8 cellular contexts compared by ENCODE assay signal in genomic region chr11:8839957-8840945, GRCh38.
DNase-seq lines count a peak whose midpoint lies in the region; TF ChIP-seq lines count a peak whose summit lies in the region.

No MANE protein-coding gene starts in this region.

- DNase-seq in GM10248 (ENCODE audit: extremely low spot score) (peak; percentile 39), NCI-H526 (lab: John Stamatoyannopoulos, UW) (peak; percentile 87 to 94), head of caudate nucleus (peak in 37 of 42 donors; percentile 10 to 78 (median 57)), renal cortical epithelial cell (ENCODE audit: low read depth) (peak; percentile 45), HUDEP-2 (lab: John Stamatoyannopoulos, UW; ENCODE audit: unreplicated experiment in 76 of 76) (no peak), DMS79 treated with DMSO at 0.1 percent for 48 hours (lab: John Stamatoyannopoulos, UW) (no peak), COR-L47 (lab: John Stamatoyannopoulos, UW) (no peak)
- DNase-seq in activated CD4-positive, CD25-positive, alpha-beta regulatory T cell (lab: John Stamatoyannopoulos, UW) = no peak

- intact Hi-C loops in head of caudate nucleus (cut with DNase I) = no loop called here

- CTCF ChIA-PET in GM10248 (lab: Yijun Ruan, JAX) = interaction anchor here (0.7 to 2.3 kb wide), 3 partner anchors 14 to 30 kb away, joined by 3 to 7 read pairs (median 4); a partner anchor contains a TSS

- no peak for TF ChIP-seq CTCF in GM10248 (IDR thresholded peaks at IDR 0.05; ENCODE audit: control extremely low read depth, extremely low read depth, low read depth, missing control alignments)

- POLR2A ChIA-PET in GM10248 (lab: Yijun Ruan, JAX) = interaction anchor here (0.5 kb wide), 1 partner anchor 119 kb away, joined by 4 read pairs; no protein-coding TSS in a partner anchor

Comparison
In these comparisons a context has a peak if more than half of its experiments do, and no peak if none do; other contexts are left out.
1. DNase-seq: peak in GM10248 (single experiment), NCI-H526 (2 of 2), head of caudate nucleus (37 of 42) and renal cortical epithelial cell (single experiment); none in HUDEP-2 (0 of 76), DMS79 treated with DMSO at 0.1 percent for 48 hours (single experiment), COR-L47 (single experiment) and activated CD4-positive, CD25-positive, alpha-beta regulatory T cell (0 of 4).